ENCODE assay signal across 20 cellular contexts in genomic region chr11:97732011-97732632, GRCh38.
DNase-seq lines count a peak whose midpoint lies in the region; ATAC-seq and TF ChIP-seq lines count a peak whose summit lies in the region.
"Had no signal": no experiment of that assay in that cellular context is flagged by ENCODE, and none has a peak within 500 bp of the region (broad histone marks: within the 10 kb centered on the region; RNA-seq: fewer than 3 reads in every experiment).

No MANE protein-coding gene starts in this region.

- no peaks in the 10 kb centered on the region for H3K36me3 ChIP-seq in aorta (ENCODE audit: control insufficient read depth in 1 of 2, insufficient read depth in 2 of 2, low read length in 1 of 2)
- H3K36me3 ChIP-seq: SJSA1 had no signal

- no peak overlapping the region for H3K27ac ChIP-seq in aorta (ENCODE audit: low read depth in 1 of 2, low read length in 2 of 2)
- H3K27ac ChIP-seq in caudate nucleus (ENCODE audit: low read depth, low read length), result no peak overlapping the region
- H3K27ac ChIP-seq: HL-60, SJSA1 had no signal

- H3K36me3 Mint-ChIP-seq in nephron progenitor cell (ENCODE audit: low read depth), result no peaks in the 10 kb centered on the region
- H3K36me3 Mint-ChIP-seq: CD4-positive, CD25-positive, alpha-beta regulatory T cell had no signal

- H3K4me3 Mint-ChIP-seq in nephron progenitor cell, result no peak overlapping the region
- H3K4me3 Mint-ChIP-seq: CD4-positive, CD25-positive, alpha-beta regulatory T cell had no signal

- H3K27me3 ChIP-seq in aorta (ENCODE audit: control insufficient read depth in 1 of 2, insufficient read depth in 2 of 2, low read length in 1 of 2), result no peaks in the 10 kb centered on the region
- H3K27me3 ChIP-seq: SJSA1 had no signal

- H3K4me3 ChIP-seq in aorta (ENCODE audit: low read length in 2 of 2), result no peak overlapping the region
- H3K4me3 ChIP-seq: SJSA1 had no signal

- TF ChIP-seq CTCF in nephron progenitor cell (IDR thresholded peaks at IDR 0.05), result no peak

- ATAC-seq in GM19467 (IDR thresholded peaks at IDR 0.05; ENCODE audit: unreplicated experiment) (no peak), aorta (ENCODE audit: low FRiP score) (no peak), Right ventricle myocardium superior (ENCODE audit: poor library complexity) (no peak)
- ATAC-seq: PC-3 had no signal

- DNase-seq in DMS53 treated with DMSO at 0.1 percent for 48 hours (lab: John Stamatoyannopoulos, UW; ENCODE audit: unreplicated experiment), result peak; percentile 96
- DNase-seq in NCI-H526 (lab: John Stamatoyannopoulos, UW), result peak; percentile 58 to 67
- DNase-seq in glomerular visceral epithelial cell (ENCODE audit: extremely low spot score), result peak; percentile 55
- DNase-seq in nephron progenitor cell, result no peak
- no peak for DNase-seq in aorta
- DNase-seq in caudate nucleus (lab: John Stamatoyannopoulos, UW), result no peak
- no peak for DNase-seq in Right ventricle myocardium superior
- DNase-seq: Calu3; CD4-positive, CD25-positive, alpha-beta regulatory T cell; DMS79 treated with DMSO at 0.1 percent for 48 hours; KBM-7; NCI-H1048; NCI-H1436 treated with DMSO at 0.1 percent for 48 hours; NCI-H2029 treated with DMSO at 0.1 percent for 48 hours; NCI-H2227 treated with DMSO at 0.1 percent for 48 hours; NCI-H748 treated with DMSO at 0.1 percent for 48 hours; PC-3 had no signal

- no peaks in the 10 kb centered on the region for H3K27me3 Mint-ChIP-seq in nephron progenitor cell (ENCODE audit: low read depth, poor library complexity)
- H3K27me3 Mint-ChIP-seq: CD4-positive, CD25-positive, alpha-beta regulatory T cell had no signal

- peak overlapping the region; percentile 8 for H3K27ac Mint-ChIP-seq in nephron progenitor cell
- H3K27ac Mint-ChIP-seq: CD4-positive, CD25-positive, alpha-beta regulatory T cell had no signal

- intact Hi-C loops in aorta (cut with DNase I), result no loop called here
- intact Hi-C loops in Right ventricle myocardium superior (cut with DNase I), result no loop called here

- H3K9me3 Mint-ChIP-seq in nephron progenitor cell, result peaks cover 19% of the 10 kb centered on the region

- no peaks in the 10 kb centered on the region for H3K4me1 ChIP-seq in aorta (ENCODE audit: control insufficient read depth in 1 of 2, insufficient read depth in 2 of 2, low read length in 2 of 2)
- H3K4me1 ChIP-seq: SJSA1 had no signal

- 89 to 90% methylated on average over 1 of the region's 1 CpG for WGBS in aorta, 2 donors

- no peaks in the 10 kb centered on the region for H3K9me3 ChIP-seq in aorta (ENCODE audit: control insufficient read depth, low read length)
- H3K9me3 ChIP-seq: SJSA1 had no signal

- H3K4me1 Mint-ChIP-seq in nephron progenitor cell, result peaks cover 9% of the 10 kb centered on the region
- H3K4me1 Mint-ChIP-seq: CD4-positive, CD25-positive, alpha-beta regulatory T cell had no signal

Comparison
In these comparisons a context has a peak if more than half of its experiments do, and no peak if none do; other contexts are left out.
1. DNase-seq: peak in DMS53 treated with DMSO at 0.1 percent for 48 hours (single experiment), NCI-H526 (2 of 2) and glomerular visceral epithelial cell (single experiment); none in nephron progenitor cell (single experiment), aorta (0 of 2), caudate nucleus (0 of 61) and Right ventricle myocardium superior (single experiment).